Comparison of ENCODE assay signal across 14 cellular contexts in the genomic region with DNA sequence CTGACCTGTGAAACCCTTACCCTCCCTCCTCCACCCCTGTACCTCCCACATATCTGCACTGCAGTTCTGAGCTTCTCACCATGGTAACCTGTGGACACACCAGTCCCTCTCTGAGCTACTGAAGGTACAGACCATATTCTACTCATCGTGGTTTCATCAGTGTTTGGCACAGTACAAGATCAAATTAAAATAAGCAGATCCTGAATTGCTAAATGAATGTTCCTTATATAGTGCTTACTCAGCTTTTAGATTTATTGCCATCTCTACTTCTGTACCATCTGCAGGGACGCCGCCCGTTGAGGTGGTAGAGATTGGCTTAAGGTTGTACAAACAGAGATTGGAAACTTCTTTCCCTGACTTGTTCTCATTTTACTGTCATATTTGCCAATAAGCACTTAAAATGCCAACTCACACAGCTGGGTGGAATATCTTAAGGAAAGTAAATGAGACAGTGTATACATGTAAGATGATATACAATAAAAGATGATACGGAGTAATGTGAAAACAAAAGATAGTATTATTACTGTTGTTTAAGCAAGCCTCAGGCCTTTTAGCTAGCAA.
"Had no signal": no experiment of that assay in that cellular context is flagged by ENCODE, and none has a peak within 500 bp of the region (broad histone marks: within the 10 kb centered on the region; RNA-seq: fewer than 3 reads in every experiment).

No MANE protein-coding gene starts in this region.

- H3K36me3 ChIP-seq: left lung, upper lobe of right lung had no signal

- H3K27me3 ChIP-seq: body of pancreas, left lung, upper lobe of right lung had no signal

- H3K4me3 ChIP-seq: body of pancreas, left lung, upper lobe of right lung had no signal

- ATAC-seq: body of pancreas; effector memory CD8-positive, alpha-beta T cell; left lung; stimulated activated naive CD8-positive, alpha-beta T cell treated with anti-CD3 and anti-CD28 coated beads, Interleukin-15, Interleukin-2, amounts not matched to agents 100 U/mL and 50 U/mL, for 24 hours; upper lobe of right lung had no signal

- DNase-seq: activated CD4-positive, alpha-beta T cell treated with anti-CD3 and anti-CD28 coated beads, Interleukin-2, amount 50 U/mL, for 1 hour; activated CD4-positive, CD25-positive, alpha-beta regulatory T cell; activated naive CD4-positive, alpha-beta T cell treated with anti-CD3 and anti-CD28 coated beads, Interleukin-2, amount 10 ng/mL, durations not matched to agents 7 days and 5 days; body of pancreas; effector memory CD8-positive, alpha-beta T cell; erythroblast; glutamatergic neuron; left lung; mesenchymal stem cell; nephron progenitor cell; stimulated activated CD4-positive, alpha-beta T cell treated with anti-CD3 and anti-CD28 coated beads, Interleukin-2, amount 100 ng/mL, for 48 hours; stimulated activated naive CD8-positive, alpha-beta T cell treated with anti-CD3 and anti-CD28 coated beads, Interleukin-15, Interleukin-2, amounts not matched to agents 100 U/mL and 50 U/mL, for 24 hours; upper lobe of right lung had no signal

- FAIRE-seq: TTC549 had no signal

- H3K27ac ChIP-seq: left lung, upper lobe of right lung had no signal

- H3K4me1 ChIP-seq: left lung, upper lobe of right lung had no signal

- H3K9me3 ChIP-seq: body of pancreas, left lung, upper lobe of right lung had no signal
